1 cellular context compared by ENCODE assay signal in genomic region chrX:65702956-65703355, GRCh38.
TF ChIP-seq lines count a peak whose summit lies in the region.

No MANE protein-coding gene starts in this region.

TF ChIP-seq in SK-N-SH treated with all-trans-retinoic acid at 6 μM for 48 hours, 23 proteins besides CTCF, POLR2A, EP300 and RAD21 (continued from another document):
- no peak for TF ChIP-seq PPARA (CRISPR knock-in tag; IDR thresholded peaks at IDR 0.05; ENCODE audit: borderline replicate concordance)
- TF ChIP-seq GLIS3 (CRISPR knock-in tag; IDR thresholded peaks at IDR 0.05), result no peak
